ENCODE assay signal across 1 cellular context in genomic region chr17:17050346-17051345, GRCh38.
TF ChIP-seq lines count a peak whose summit lies in the region.

No MANE protein-coding gene starts in this region.

TF ChIP-seq in IMR-90, 13 proteins besides CTCF, POLR2A, EP300 and RAD21:
- TF ChIP-seq CHD1 (IDR thresholded peaks at IDR 0.05; ENCODE audit: low read depth, low read length) (no peak), RFX5 (IDR thresholded peaks at IDR 0.05; ENCODE audit: low read depth, low read length) (no peak), SMC3 (IDR thresholded peaks at IDR 0.05; ENCODE audit: low read depth, low read length) (no peak), MAZ (IDR thresholded peaks at IDR 0.05; ENCODE audit: borderline replicate concordance, low read depth, low read length) (no peak), NFE2L2 (IDR thresholded peaks at IDR 0.05; ENCODE audit: low read depth, low read length) (no peak), FOS (IDR thresholded peaks at IDR 0.05; ENCODE audit: low read depth, low read length) (no peak), ELK1 (IDR thresholded peaks at IDR 0.05; ENCODE audit: borderline replicate concordance, low read depth, low read length) (no peak), RCOR1 (IDR thresholded peaks at IDR 0.05; ENCODE audit: insufficient replicate concordance, low read length) (no peak)
